16 cellular contexts compared by ENCODE assay signal in genomic region chr3:112247351-112247750, GRCh38. TPM values are rescaled to one million over a fixed set of nuclear protein-coding genes. Genes with fewer than 3 reads are reported as not detected.
"Had no signal": no experiment of that assay in that cellular context is flagged by ENCODE, and none has a peak within 500 bp of the region (broad histone marks: within the 10 kb centered on the region; RNA-seq: fewer than 3 reads in every experiment).

No MANE protein-coding gene starts in this region.

- H3K27me3 ChIP-seq: gastrocnemius medialis, heart left ventricle, left lung, tibial artery had no signal

- H3K27ac Mint-ChIP-seq: activated CD4-positive, alpha-beta T cell treated with anti-CD3 and anti-CD28 coated beads for 36 hours; activated naive CD4-positive, alpha-beta T cell treated with anti-CD3 and anti-CD28 coated beads, Interleukin-2, amount 50 U/mL, for 72 hours; dendritic cell treated with granulocyte-macrophage colony-stimulating factor and Interleukin-4, amounts not matched to agents 40 ng/mL and 50 ng/mL, for 4 days; nephron progenitor cell had no signal

- H3K27me3 Mint-ChIP-seq: dendritic cell treated with granulocyte-macrophage colony-stimulating factor and Interleukin-4, amounts not matched to agents 40 ng/mL and 50 ng/mL, for 4 days had no signal

- DNase-seq: activated CD4-positive, alpha-beta T cell treated with anti-CD3 and anti-CD28 coated beads for 36 hours; activated CD4-positive, alpha-beta T cell treated with anti-CD3 and anti-CD28 coated beads, Interleukin-2, amount 50 U/mL, for 48 hours; activated gamma-delta T cell; effector CD8-positive, alpha-beta T cell; gastrocnemius medialis; heart left ventricle; left lung; nephron progenitor cell; occipital lobe; posterior cingulate gyrus; stimulated activated naive CD4-positive, alpha-beta T cell treated with Interleukin-2 at 50 U/mL for 16 hours; tibial artery had no signal

- H3K27ac ChIP-seq: gastrocnemius medialis, left lung, tibial artery had no signal

- ATAC-seq: activated CD4-positive, alpha-beta T cell treated with anti-CD3 and anti-CD28 coated beads for 36 hours; activated naive CD4-positive, alpha-beta T cell treated with anti-CD3 and anti-CD28 coated beads, Interleukin-2, amount 50 U/mL, for 72 hours; esophagus mucosa; gastrocnemius medialis; heart left ventricle; left lung had no signal

- H3K4me3 Mint-ChIP-seq: activated CD4-positive, alpha-beta T cell treated with anti-CD3 and anti-CD28 coated beads for 36 hours; dendritic cell treated with granulocyte-macrophage colony-stimulating factor and Interleukin-4, amounts not matched to agents 40 ng/mL and 50 ng/mL, for 4 days; nephron progenitor cell had no signal

- H3K36me3 ChIP-seq: gastrocnemius medialis, heart left ventricle, left lung, tibial artery had no signal

- H3K4me3 ChIP-seq: gastrocnemius medialis, heart left ventricle, left lung, tibial artery had no signal

- H3K9me3 Mint-ChIP-seq: dendritic cell treated with granulocyte-macrophage colony-stimulating factor and Interleukin-4, amounts not matched to agents 40 ng/mL and 50 ng/mL, for 4 days had no signal

- H3K4me1 ChIP-seq: gastrocnemius medialis, heart left ventricle, left lung, tibial artery had no signal

- H3K9me3 ChIP-seq: gastrocnemius medialis, tibial artery had no signal

- H3K4me1 Mint-ChIP-seq: activated CD4-positive, alpha-beta T cell treated with anti-CD3 and anti-CD28 coated beads for 36 hours; nephron progenitor cell had no signal

RNA-seq across cellular contexts. Expression of gene SLC9C1, which starts 46.7 kb away (rescaled TPM):
- total RNA-seq: activated CD4-positive, alpha-beta T cell treated with anti-CD3 and anti-CD28 coated beads for 36 hours; activated naive CD4-positive, alpha-beta T cell treated with anti-CD3 and anti-CD28 coated beads, Interleukin-2, amount 50 U/mL, for 72 hours; esophagus mucosa; gastrocnemius medialis; myocyte had no signal
